ENCODE assay signal across 9 cellular contexts in genomic region chr17:27753726-27754125, GRCh38. TPM values are rescaled to one million over a fixed set of nuclear protein-coding genes. Genes with fewer than 3 reads are reported as not detected.
DNase-seq lines count a peak whose midpoint lies in the region; ATAC-seq, FAIRE-seq and TF ChIP-seq lines count a peak whose summit lies in the region.
"Not testable (repeated sequence)": the region's sequence is repeated elsewhere in the genome, so short reads cannot be mapped to it uniquely, and the experiment has no call there.
"Had no signal": no experiment of that assay in that cellular context is flagged by ENCODE, and none has a peak within 500 bp of the region (broad histone marks: within the 10 kb centered on the region; RNA-seq: fewer than 3 reads in every experiment).

No MANE protein-coding gene starts in this region.

- not testable (repeated sequence) for FAIRE-seq in kidney (lab: Jason Lieb, UNC)

- H3K27ac ChIP-seq in endodermal cell (ENCODE audit: low read depth, low read length); kidney (ENCODE audit: low read depth in 2 of 2, low read length in 2 of 2); upper lobe of right lung: not testable (repeated sequence)

- H3K36me3 Mint-ChIP-seq in T-helper 17 cell (ENCODE audit: low read depth); activated T-helper 1 cell treated with anti-CD3 and anti-CD28 coated beads, Interleukin-12 subunit alpha, Interleukin-12 subunit beta, Interleukin-2, Interleukin-4 antibody, amounts not matched to agents 30 ng/mL and 10 ng/mL and 1 ng/mL, durations not matched to agents 14 hours and 24 hours and 36 hours (ENCODE audit: low read depth); endodermal cell (ENCODE audit: low read depth): not testable (repeated sequence)

- H3K27me3 Mint-ChIP-seq in T-helper 17 cell; activated T-helper 1 cell treated with anti-CD3 and anti-CD28 coated beads, Interleukin-12 subunit alpha, Interleukin-12 subunit beta, Interleukin-2, Interleukin-4 antibody, amounts not matched to agents 30 ng/mL and 10 ng/mL and 1 ng/mL, durations not matched to agents 14 hours and 24 hours and 36 hours (ENCODE audit: insufficient read depth); endodermal cell (ENCODE audit: insufficient read depth): not testable (repeated sequence)

- peak overlapping the region; percentile 8 for H3K27ac Mint-ChIP-seq in T-helper 17 cell
- H3K27ac Mint-ChIP-seq in activated T-helper 1 cell treated with anti-CD3 and anti-CD28 coated beads, Interleukin-12 subunit alpha, Interleukin-12 subunit beta, Interleukin-2, Interleukin-4 antibody, amounts not matched to agents 30 ng/mL and 10 ng/mL and 1 ng/mL, durations not matched to agents 14 hours and 24 hours and 36 hours = peak overlapping the region; percentile 52
- not testable (repeated sequence) for H3K27ac Mint-ChIP-seq in endodermal cell

- not testable (repeated sequence) for H3K27me3 ChIP-seq in endodermal cell (ENCODE audit: control insufficient read depth, insufficient read depth, low read length, poor library complexity, severe bottlenecking); upper lobe of right lung

- H3K9me3 ChIP-seq in T-helper 17 cell (ENCODE audit: control insufficient read depth, low read length, poor library complexity, severe bottlenecking); endodermal cell (ENCODE audit: control insufficient read depth, low read length); kidney (ENCODE audit: control insufficient read depth in 1 of 2, low read length in 2 of 2); upper lobe of right lung: not testable (repeated sequence)

- H3K4me1 ChIP-seq in endodermal cell (ENCODE audit: control insufficient read depth, insufficient read depth, low read length); kidney (ENCODE audit: control insufficient read depth in 1 of 2, insufficient read depth in 1 of 2, low read depth in 1 of 2, low read length in 2 of 2); upper lobe of right lung: not testable (repeated sequence)

- not testable (repeated sequence) for H3K9me3 Mint-ChIP-seq in activated T-helper 1 cell treated with anti-CD3 and anti-CD28 coated beads, Interleukin-12 subunit alpha, Interleukin-12 subunit beta, Interleukin-2, Interleukin-4 antibody, amounts not matched to agents 30 ng/mL and 10 ng/mL and 1 ng/mL, durations not matched to agents 14 hours and 24 hours and 36 hours; endodermal cell

- H3K4me3 ChIP-seq in endodermal cell (ENCODE audit: low read length); kidney (ENCODE audit: low read length in 2 of 2); upper lobe of right lung: not testable (repeated sequence)

- H3K4me3 Mint-ChIP-seq in T-helper 17 cell; activated T-helper 1 cell treated with anti-CD3 and anti-CD28 coated beads, Interleukin-12 subunit alpha, Interleukin-12 subunit beta, Interleukin-2, Interleukin-4 antibody, amounts not matched to agents 30 ng/mL and 10 ng/mL and 1 ng/mL, durations not matched to agents 14 hours and 24 hours and 36 hours; endodermal cell: not testable (repeated sequence)

- intact Hi-C loops in activated T-helper 1 cell treated with anti-CD3 and anti-CD28 coated beads, Interleukin-12 subunit alpha, Interleukin-12 subunit beta, Interleukin-2, Interleukin-4 antibody, amounts not matched to agents 30 ng/mL and 10 ng/mL and 1 ng/mL, durations not matched to agents 14 hours and 24 hours and 36 hours (cut with micrococcal nuclease); kidney (cut with DNase I): not testable (repeated sequence)
- intact Hi-C loops in posterior vena cava (cut with DNase I) = loop anchor here in 1 of 2 donors (5.0 kb wide), 1 partner anchor 96 kb away; no protein-coding TSS in a partner anchor
- intact Hi-C loops in upper lobe of right lung (cut with DNase I) = loop anchor here (10.0 kb wide), 1 partner anchor 79 kb away; no protein-coding TSS in a partner anchor

- peak; percentile 3 for DNase-seq in GM13976 (ENCODE audit: low spot score)
- DNase-seq in T-helper 17 cell; activated T-helper 1 cell treated with anti-CD3 and anti-CD28 coated beads, Interleukin-12 subunit alpha, Interleukin-12 subunit beta, Interleukin-2, Interleukin-4 antibody, amounts not matched to agents 30 ng/mL and 10 ng/mL and 1 ng/mL, durations not matched to agents 14 hours and 24 hours and 36 hours (ENCODE audit: low spot score): not testable (repeated sequence)
- DNase-seq in endodermal cell = peak; percentile 42
- DNase-seq in kidney = peak; percentile 35
- DNase-seq in posterior vena cava (ENCODE audit: low spot score) = peak; percentile 34
- DNase-seq in upper lobe of right lung = peak; percentile 30

- ATAC-seq in T-helper 17 cell, upper lobe of right lung: not testable (repeated sequence)

- H3K4me1 Mint-ChIP-seq in T-helper 17 cell; activated T-helper 1 cell treated with anti-CD3 and anti-CD28 coated beads, Interleukin-12 subunit alpha, Interleukin-12 subunit beta, Interleukin-2, Interleukin-4 antibody, amounts not matched to agents 30 ng/mL and 10 ng/mL and 1 ng/mL, durations not matched to agents 14 hours and 24 hours and 36 hours (ENCODE audit: low read depth); endodermal cell: not testable (repeated sequence)

- TF ChIP-seq CTCF in GM13976 (IDR thresholded peaks at IDR 0.05; ENCODE audit: borderline replicate concordance, control extremely low read depth, extremely low read depth, insufficient read depth, missing control alignments); endodermal cell (conservative IDR thresholded peaks at IDR 0.05); kidney (IDR thresholded peaks at IDR 0.05; ENCODE audit: borderline replicate concordance, extremely low read depth, insufficient read depth); upper lobe of right lung (IDR thresholded peaks at IDR 0.05): not testable (repeated sequence)

- H3K9ac ChIP-seq in endodermal cell (ENCODE audit: extremely low read depth, low read length, poor library complexity, severe bottlenecking); kidney (ENCODE audit: low read length in 2 of 2): not testable (repeated sequence)

- H3K36me3 ChIP-seq in endodermal cell (ENCODE audit: control insufficient read depth, insufficient read depth, low read length); kidney (ENCODE audit: control insufficient read depth in 1 of 2, insufficient read depth in 2 of 2, low read length in 2 of 2); upper lobe of right lung: not testable (repeated sequence)

- in situ Hi-C loops in GM13976 (cut with MboI; ENCODE audit: low sequenced_read_pairs, unreplicated experiment) = loop anchor here (10.0 kb wide), 1 partner anchor 399 kb away; no protein-coding TSS in a partner anchor

- WGBS in endodermal cell (ENCODE audit: insufficient coverage in 1 of 2, insufficient read length in 1 of 2), 2 experiments = 87 to 95% methylated on average over 7 to 12 of the region's 13 CpGs

RNA-seq across cellular contexts. Expression of gene NOS2, which starts 46.6 kb away (rescaled TPM):
- total RNA-seq in T-helper 17 cell = under 1 TPM in 1 of 2 donors, not detected in 1; 0.07 TPM
- total RNA-seq in activated T-helper 1 cell treated with anti-CD3 and anti-CD28 coated beads, Interleukin-12 subunit alpha, Interleukin-12 subunit beta, Interleukin-2, Interleukin-4 antibody, amounts not matched to agents 30 ng/mL and 10 ng/mL and 1 ng/mL, durations not matched to agents 14 hours and 24 hours and 36 hours = not detected in 2 replicates
- total RNA-seq in endodermal cell = under 1 TPM; 0.26 to 0.62 TPM
- 9.1 TPM for polyA plus RNA-seq in endodermal cell (2013, experiment 1 of 2)
- polyA plus RNA-seq in endodermal cell (2013, experiment 2 of 2) = 6.7 TPM
- 0.57 TPM for total RNA-seq in kidney
- polyA plus RNA-seq in kidney (ENCODE audit: insufficient read depth, low read depth, low replicate concordance) = 0.37 TPM
- total RNA-seq in posterior vena cava = under 1 TPM; 0.33 to 0.51 TPM
- total RNA-seq in upper lobe of right lung = 0.55 TPM
- total RNA-seq: A172, Calu3 had no signal
